ENCODE assay signal across 31 cellular contexts in the genomic region with DNA sequence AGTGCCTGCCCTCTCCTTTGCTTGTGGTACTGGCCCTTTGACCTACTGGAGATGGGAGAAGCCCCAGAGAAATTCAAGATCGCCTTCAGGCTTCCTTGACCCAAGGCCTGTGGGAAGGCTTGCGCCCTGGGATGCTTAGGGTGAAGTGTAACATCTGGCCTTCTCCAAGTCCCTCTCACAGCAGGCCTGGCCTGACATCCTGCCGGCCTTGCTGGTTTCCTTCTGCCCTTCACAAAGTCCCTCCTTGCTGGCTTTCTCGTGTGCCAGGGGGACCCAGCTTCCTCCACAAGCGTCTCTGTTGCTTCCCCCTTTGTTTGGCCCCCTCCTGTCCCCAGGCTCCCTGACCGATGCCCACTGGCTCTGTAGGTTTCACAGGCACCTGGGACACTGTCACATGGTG. TPM values are rescaled to one million over a fixed set of nuclear protein-coding genes. Genes with fewer than 3 reads are reported as not detected.
DNase-seq lines count a peak whose midpoint lies in the region; ATAC-seq and TF ChIP-seq lines count a peak whose summit lies in the region.
"Had no signal": no experiment of that assay in that cellular context is flagged by ENCODE, and none has a peak within 500 bp of the region (broad histone marks: within the 10 kb centered on the region; RNA-seq: fewer than 3 reads in every experiment).

No MANE protein-coding gene starts in this region.

- H2AFZ ChIP-seq in trophoblast cell (ENCODE audit: insufficient read depth, low read length, poor library complexity), result peak overlapping the region; percentile 0

- peaks cover 68% of the 10 kb centered on the region for H3K4me1 Mint-ChIP-seq in endodermal cell
- H3K4me1 Mint-ChIP-seq: CD14-positive monocyte; CD8-positive, alpha-beta memory T cell had no signal

- 93 to 96% methylated on average over 5 to 6 of the region's 6 CpGs for WGBS in endodermal cell (ENCODE audit: insufficient coverage in 1 of 2, insufficient read length in 1 of 2), 2 experiments
- no CpG with 5 or more reads among the region's 6 CpGs for WGBS in trophoblast cell (ENCODE audit: extremely low coverage, insufficient coverage, insufficient read length)

- no peaks in the 10 kb centered on the region for H3K79me2 ChIP-seq in trophoblast cell (ENCODE audit: control insufficient read depth, insufficient read depth, low read length, poor library complexity)

- no peak overlapping the region for H3K23ac ChIP-seq in trophoblast cell (ENCODE audit: low read length)

- H3K4me1 ChIP-seq in endodermal cell (ENCODE audit: control insufficient read depth, insufficient read depth, low read length) (peaks cover 34% of the 10 kb centered on the region), trophoblast cell (ENCODE audit: control insufficient read depth in 1 of 2, insufficient read depth in 2 of 2, low read length in 2 of 2) (peaks cover 0 to 7% of the 10 kb centered on the region in 2 experiments)

- no peak overlapping the region for H3K4me2 ChIP-seq in trophoblast cell (ENCODE audit: low read length)

- no peak for TF ChIP-seq CTCF in endodermal cell (conservative IDR thresholded peaks at IDR 0.05)

- peak; percentile 70 for DNase-seq in cardiac septum (ENCODE audit: low spot score)
- no peak for DNase-seq in Right ventricle myocardium inferior (ENCODE audit: missing footprints)
- DNase-seq in endodermal cell, result peak; percentile 44
- no peak for DNase-seq in trophoblast cell
- no peak for DNase-seq in activated T-cell treated with anti-CD3 and anti-CD28 coated beads, Interleukin-2, amount 50 U/mL, for 1 hour
- DNase-seq in activated CD4-positive, alpha-beta T cell treated with anti-CD3 and anti-CD28 coated beads for 48 hours, result no peak
- DNase-seq: 8988T; ACHN; BE2C; CD8-positive, alpha-beta memory T cell; DMS 273 treated with DMSO at 0.1 percent for 48 hours; DMS79; EL; GDM1; KBM-7; MG63; NCI-H1105 treated with DMSO at 0.1 percent for 48 hours; NCI-H146; NCI-H1930; NCI-H446 treated with DMSO at 0.1 percent for 48 hours; NCI-H526; NCI-H82; NK-92 treated with Interleukin-12 subunit alpha and Interleukin-12 subunit beta, amount 100 ng/mL, for 24 hours; PC-3; Right ventricle myocardium superior had no signal

- intact Hi-C loops in cardiac septum (cut with DNase I) (no loop called here), Right ventricle myocardium inferior (cut with DNase I) (no loop called here)

- H3K14ac ChIP-seq in trophoblast cell (ENCODE audit: low read length), result no peak overlapping the region

- H3K9me3 Mint-ChIP-seq in endodermal cell, result no peaks in the 10 kb centered on the region
- H3K9me3 Mint-ChIP-seq: CD8-positive, alpha-beta memory T cell had no signal

- no peak overlapping the region for H4K12ac ChIP-seq in trophoblast cell (ENCODE audit: low read depth, low read length)

- H3K9ac ChIP-seq in endodermal cell (ENCODE audit: extremely low read depth, low read length, poor library complexity, severe bottlenecking) (no peak overlapping the region), trophoblast cell (ENCODE audit: low read length) (no peak overlapping the region)

- peaks cover 26% of the 10 kb centered on the region for H3K36me3 Mint-ChIP-seq in endodermal cell (ENCODE audit: low read depth)
- H3K36me3 Mint-ChIP-seq: CD14-positive monocyte; CD8-positive, alpha-beta memory T cell had no signal

- no peak overlapping the region for H2BK120ac ChIP-seq in trophoblast cell (ENCODE audit: insufficient read depth, low read length, poor library complexity)

- H3K4me3 Mint-ChIP-seq in endodermal cell, result no peak overlapping the region
- H3K4me3 Mint-ChIP-seq: CD14-positive monocyte; CD8-positive, alpha-beta memory T cell had no signal

- peaks cover 21% of the 10 kb centered on the region for H3K36me3 ChIP-seq in endodermal cell (ENCODE audit: control insufficient read depth, insufficient read depth, low read length)
- no peaks in the 10 kb centered on the region for H3K36me3 ChIP-seq in trophoblast cell (ENCODE audit: control insufficient read depth in 1 of 2, insufficient read depth in 2 of 2, low read length in 2 of 2)
- H3K36me3 ChIP-seq: BE2C, MG63, SJSA1 had no signal

- ATAC-seq in Right ventricle myocardium inferior (no peak), HG02798 (IDR thresholded peaks at IDR 0.05; ENCODE audit: poor library complexity, unreplicated experiment) (no peak), GM19463 (IDR thresholded peaks at IDR 0.05; ENCODE audit: unreplicated experiment) (no peak)
- ATAC-seq: GM12878, HCT116, PC-3 had no signal

- H3K27ac Mint-ChIP-seq in endodermal cell, result no peak overlapping the region
- H3K27ac Mint-ChIP-seq: CD14-positive monocyte had no signal

- H3K18ac ChIP-seq in trophoblast cell (ENCODE audit: low read length), result no peak overlapping the region

- H4K91ac ChIP-seq in trophoblast cell (ENCODE audit: low read depth, low read length), result no peak overlapping the region

- H3K4ac ChIP-seq in trophoblast cell (ENCODE audit: low read depth, low read length), result no peak overlapping the region

- H3K4me3 ChIP-seq in endodermal cell (ENCODE audit: low read length) (no peak overlapping the region), trophoblast cell (ENCODE audit: low read depth, low read length) (no peak overlapping the region)
- H3K4me3 ChIP-seq: GM12878, MG63, SJSA1 had no signal

- no peak overlapping the region for H2BK12ac ChIP-seq in trophoblast cell (ENCODE audit: low read length)

- no peak overlapping the region for H3K27ac ChIP-seq in endodermal cell (ENCODE audit: low read depth, low read length)
- H3K27ac ChIP-seq in trophoblast cell (ENCODE audit: low read depth, low read length), result no peak overlapping the region
- H3K27ac ChIP-seq: SJSA1 had no signal

- no peaks in the 10 kb centered on the region for H3K9me3 ChIP-seq in endodermal cell (ENCODE audit: control insufficient read depth, low read length)
- no peaks in the 10 kb centered on the region for H3K9me3 ChIP-seq in trophoblast cell (ENCODE audit: insufficient read depth, low read depth, low read length)
- H3K9me3 ChIP-seq: BE2C, MG63, SJSA1 had no signal

- no peaks in the 10 kb centered on the region for H3K27me3 Mint-ChIP-seq in endodermal cell (ENCODE audit: insufficient read depth)

- H3K27me3 ChIP-seq in endodermal cell (ENCODE audit: control insufficient read depth, insufficient read depth, low read length, poor library complexity, severe bottlenecking) (no peaks in the 10 kb centered on the region), trophoblast cell (ENCODE audit: insufficient read depth, low read length) (no peaks in the 10 kb centered on the region)
- H3K27me3 ChIP-seq: BE2C, MG63, SJSA1 had no signal

- no peaks in the 10 kb centered on the region for H3K79me1 ChIP-seq in trophoblast cell (ENCODE audit: low read length)

- no peak overlapping the region for H4K8ac ChIP-seq in trophoblast cell (ENCODE audit: low read depth, low read length)

- H2BK5ac ChIP-seq in trophoblast cell (ENCODE audit: low read depth, low read length, poor library complexity), result no peak overlapping the region

- H2AK5ac ChIP-seq in trophoblast cell (ENCODE audit: low read length), result no peak overlapping the region

RNA-seq across cellular contexts. Expression of gene TCF7L1, which starts 26.4 kb away (rescaled TPM):
- total RNA-seq in cardiac septum, result 6.0 TPM
- total RNA-seq in Right ventricle myocardium inferior, result 9.3 TPM
- 10 to 100 TPM; 71.9 to 73.3 TPM for total RNA-seq in endodermal cell
- 56.9 TPM for polyA plus RNA-seq in endodermal cell (2013, experiment 1 of 2)
- 50.0 TPM for polyA plus RNA-seq in endodermal cell (2013, experiment 2 of 2)
- polyA plus RNA-seq in trophoblast cell (2013), result 21.9 and 23.4 TPM in 2 replicates
- total RNA-seq: CD8-positive, alpha-beta memory T cell had no signal

Comparison
In these comparisons a context has a peak if more than half of its experiments do, and no peak if none do; other contexts are left out.
1. DNase-seq: peak in cardiac septum (single experiment) and endodermal cell (single experiment); none in Right ventricle myocardium inferior (single experiment), trophoblast cell (0 of 2), activated T-cell treated with anti-CD3 and anti-CD28 coated beads, Interleukin-2, amount 50 U/mL, for 1 hour (single experiment) and activated CD4-positive, alpha-beta T cell treated with anti-CD3 and anti-CD28 coated beads for 48 hours (single experiment).